Comparison of ENCODE assay signal across 8 cellular contexts in genomic region chr5:45696206-45696836, GRCh38. TPM values are rescaled to one million over a fixed set of nuclear protein-coding genes. Genes with fewer than 3 reads are reported as not detected.
DNase-seq lines count a peak whose midpoint lies in the region; ATAC-seq and TF ChIP-seq lines count a peak whose summit lies in the region.

HCN1 (minus strand) TSS chr5:45696380.

- WGBS in ovary, 3 donors: 13 to 18% (median 14%) methylated on average over 37 to 46 of the region's 46 CpGs
- WGBS in aorta, 2 donors: 13 to 25% methylated on average over 22 to 46 of the region's 46 CpGs

- no peak for TF ChIP-seq POLR2A in ovary (IDR thresholded peaks at IDR 0.05)

- CTCF ChIA-PET in HEK293 (lab: Yijun Ruan, JAX): interaction anchor here (0.5 to 2.7 kb wide), 17 partner anchors 9 to 1301 kb away, joined by 3 to 10 read pairs (median 4); no protein-coding TSS in a partner anchor

- intact Hi-C loops in Right ventricle myocardium superior (cut with DNase I): loop anchor here (10.0 kb wide), 1 partner anchor 662 kb away; no protein-coding TSS in a partner anchor
- intact Hi-C loops in ovary (cut with DNase I): no loop called here
- intact Hi-C loops in aorta (cut with DNase I): no loop called here

- H3K4me3 Mint-ChIP-seq in effector memory CD8-positive, alpha-beta T cell: no peak within 1 kb of the TSS

- no peaks in the 10 kb centered on the region for H3K36me3 Mint-ChIP-seq in effector memory CD8-positive, alpha-beta T cell (ENCODE audit: insufficient read depth)

- no peak within 1 kb of the TSS for H3K27ac Mint-ChIP-seq in effector memory CD8-positive, alpha-beta T cell

- no peaks in the 10 kb centered on the region for H3K27me3 ChIP-seq in ovary
- no peaks in the 10 kb centered on the region for H3K27me3 ChIP-seq in aorta (ENCODE audit: control insufficient read depth in 1 of 2, insufficient read depth in 2 of 2, low read length in 1 of 2)

- ATAC-seq in Right ventricle myocardium superior (ENCODE audit: poor library complexity) (peak; percentile 100), aorta (ENCODE audit: low FRiP score) (peak; percentile 91)
- no peak for ATAC-seq in effector memory CD8-positive, alpha-beta T cell (replicated peaks)

- no peaks in the 10 kb centered on the region for H3K4me1 Mint-ChIP-seq in effector memory CD8-positive, alpha-beta T cell (ENCODE audit: low read depth in 2 of 2)

- H3K4me3 ChIP-seq in HEK293 (ENCODE audit: low read depth, low read length) (no peak within 1 kb of the TSS), ovary (no peak within 1 kb of the TSS), aorta (ENCODE audit: low read length in 2 of 2) (peak within 1 kb of the TSS in 1 of 2 donors; percentile 14)

- no peak within 1 kb of the TSS for H3K27ac ChIP-seq in HEK293 (ENCODE audit: extremely low read depth, low read depth, low read length)
- H3K27ac ChIP-seq in ovary: no peak within 1 kb of the TSS
- H3K27ac ChIP-seq in aorta (ENCODE audit: low read depth in 1 of 2, low read length in 2 of 2): no peak within 1 kb of the TSS

- no peaks in the 10 kb centered on the region for H3K36me3 ChIP-seq in HEK293 (ENCODE audit: control insufficient read depth in 2 of 2, insufficient read depth in 1 of 2, low read length in 2 of 2)
- H3K36me3 ChIP-seq in ovary: no peaks in the 10 kb centered on the region
- no peaks in the 10 kb centered on the region for H3K36me3 ChIP-seq in aorta (ENCODE audit: control insufficient read depth in 1 of 2, insufficient read depth in 2 of 2, low read length in 1 of 2)

- TF ChIP-seq EP300 in ovary (IDR thresholded peaks at IDR 0.05): no peak

- TF ChIP-seq CTCF in HEK293 (tag by site-specific recombination; IDR thresholded peaks at IDR 0.05) (no peak), ovary (IDR thresholded peaks at IDR 0.05) (peak in 1 of 3 donors; percentile 10)

- H3K4me1 ChIP-seq in HEK293 (ENCODE audit: control insufficient read depth, insufficient read depth, low read length) (no peaks in the 10 kb centered on the region), ovary (ENCODE audit: insufficient read depth) (peaks cover 3% of the 10 kb centered on the region), aorta (ENCODE audit: control insufficient read depth in 1 of 2, insufficient read depth in 2 of 2, low read length in 2 of 2) (no peaks in the 10 kb centered on the region)

- no peaks in the 10 kb centered on the region for H3K9me3 ChIP-seq in HEK293 (ENCODE audit: control insufficient read depth, insufficient read depth, low read depth, low read length)
- no peaks in the 10 kb centered on the region for H3K9me3 ChIP-seq in ovary
- peaks cover 2% of the 10 kb centered on the region for H3K9me3 ChIP-seq in aorta (ENCODE audit: control insufficient read depth, low read length)

- POLR2A ChIA-PET in HEK293 (lab: Yijun Ruan, JAX): no interaction called here

- peaks cover 0 to 18% of the 10 kb centered on the region in 2 donors for H3K27me3 Mint-ChIP-seq in effector memory CD8-positive, alpha-beta T cell

- H3K9me3 Mint-ChIP-seq in effector memory CD8-positive, alpha-beta T cell: peaks cover 6 to 22% of the 10 kb centered on the region in 2 donors

- peak; percentile 44 for DNase-seq in EH (ENCODE audit: low read depth)
- DNase-seq in NCI-H2107 (lab: John Stamatoyannopoulos, UW): peak; percentile 64
- DNase-seq in activated naive CD4-positive, alpha-beta T cell treated with anti-CD3 and anti-CD28 coated beads, Interleukin-2, amount 50 U/mL, for 16 hours: peak; percentile 42
- peak; percentile 86 for DNase-seq in Right ventricle myocardium superior
- peak; percentile 19 to 75 (median 35) for DNase-seq in ovary
- DNase-seq in aorta: peak; percentile 65 to 90
- DNase-seq in effector memory CD8-positive, alpha-beta T cell: no peak

TF ChIP-seq in HEK293, 187 proteins besides CTCF, POLR2A, EP300 and RAD21:
- TF ChIP-seq ZNF654 (tag by site-specific recombination; IDR thresholded peaks at IDR 0.05; ENCODE audit: low read depth) (peak; percentile 27; the same call in 1 of the 2 replicates), OSR2 (tag by site-specific recombination; IDR thresholded peaks at IDR 0.05) (no peak)

RNA-seq across cellular contexts. Expression of gene HCN1, which starts in this region (rescaled TPM):
- total RNA-seq in Right ventricle myocardium superior (0.05 TPM), ovary (under 1 TPM in 3 of 7 donors, not detected in 4; under 0.01 to 0.27 (median 0.05) TPM), aorta (under 1 TPM in 1 of 2 donors, not detected in 1; 0.18 TPM)
- polyA plus RNA-seq in ovary (not detected), aorta (not detected)

Comparison
In these comparisons a context has a peak if more than half of its experiments do, and no peak if none do; other contexts are left out.
1. Peak in DNase-seq and ATAC-seq in Right ventricle myocardium superior; RNA of the gene not detected or under 1 TPM.
2. Peak in DNase-seq in ovary; RNA of the gene not detected or under 1 TPM.
3. Peak in DNase-seq and ATAC-seq in aorta; RNA of the gene not detected or under 1 TPM.
4. DNase-seq: peak in EH (single experiment), NCI-H2107 (single experiment) and activated naive CD4-positive, alpha-beta T cell treated with anti-CD3 and anti-CD28 coated beads, Interleukin-2, amount 50 U/mL, for 16 hours (single experiment); none in effector memory CD8-positive, alpha-beta T cell (0 of 3).